19 cellular contexts compared by ENCODE assay signal in genomic region chrX:39749728-39750127, GRCh38.
A peak's percentile ranks its signal among the peaks of the same experiment; 100 is the strongest.
DNase-seq lines count a peak whose midpoint lies in the region; ATAC-seq and TF ChIP-seq lines count a peak whose summit lies in the region.
"Had no signal": no experiment of that assay in that cellular context is flagged by ENCODE, and none has a peak within 500 bp of the region (broad histone marks: within the 10 kb centered on the region; RNA-seq: fewer than 3 reads in every experiment).

No MANE protein-coding gene starts in this region.

- peak; percentile 60 for ATAC-seq in upper lobe of right lung
- no peak for ATAC-seq in GM19467 (IDR thresholded peaks at IDR 0.05; ENCODE audit: unreplicated experiment)
- ATAC-seq: pancreas; stimulated activated naive B cell treated with anti-CD40 and anti-IgM and Interleukin-4, amounts not matched to agents 10 μg/mL and 1 μg/mL and 100 μg/mL, for 72 hours had no signal

- no peak overlapping the region for H3K4me3 ChIP-seq in coronary artery
- no peak overlapping the region for H3K4me3 ChIP-seq in upper lobe of right lung
- H3K4me3 ChIP-seq: pancreas, thyroid gland had no signal

- TF ChIP-seq CTCF in coronary artery (IDR thresholded peaks at IDR 0.05) (no peak), upper lobe of right lung (IDR thresholded peaks at IDR 0.05) (no peak)

- peak; percentile 20 for DNase-seq in NCI-H82 (lab: John Stamatoyannopoulos, UW)
- no peak for DNase-seq in NCI-H82 treated with DMSO at 0.1 percent for 48 hours (lab: John Stamatoyannopoulos, UW; ENCODE audit: unreplicated experiment)
- peak; percentile 51 for DNase-seq in NOMO-1 treated with DMSO at 0.1 percent for 48 hours (lab: John Stamatoyannopoulos, UW; ENCODE audit: unreplicated experiment)
- DNase-seq in coronary artery (ENCODE audit: low spot score): no peak
- DNase-seq in upper lobe of right lung: no peak
- DNase-seq in HUDEP-2 (lab: John Stamatoyannopoulos, UW; ENCODE audit: unreplicated experiment in 76 of 76): no peak
- no peak for DNase-seq in NCI-H510A (lab: John Stamatoyannopoulos, UW)
- DNase-seq: 8988T; activated CD4-positive, alpha-beta T cell treated with anti-CD3 and anti-CD28 coated beads, Interleukin-2, amount 50 U/mL, for 1 hour; activated CD8-positive, alpha-beta memory T cell treated with anti-CD3 and anti-CD28 coated beads, Interleukin-2, amount 50 U/mL, for 48 hours; activated effector memory CD4-positive, alpha-beta T cell treated with Interleukin-2 at 50 U/mL for 16 hours; DMS53; islet precursor cell; NCI-H1417; NCI-H2171; pancreas; stimulated activated naive B cell treated with anti-CD40 and anti-IgM and Interleukin-4, amounts not matched to agents 10 μg/mL and 1 μg/mL and 100 μg/mL, for 72 hours had no signal

- no peaks in the 10 kb centered on the region for H3K9me3 ChIP-seq in upper lobe of right lung
- H3K9me3 ChIP-seq: pancreas, thyroid gland had no signal

- intact Hi-C loops in upper lobe of right lung (cut with DNase I): no loop called here

- H3K4me1 ChIP-seq in upper lobe of right lung: peaks cover 5% of the 10 kb centered on the region

- no peaks in the 10 kb centered on the region for H3K27me3 ChIP-seq in upper lobe of right lung
- H3K27me3 ChIP-seq: thyroid gland had no signal

- H3K27ac ChIP-seq in coronary artery: peak overlapping the region; percentile 64 to 65
- no peak overlapping the region for H3K27ac ChIP-seq in upper lobe of right lung
- H3K27ac ChIP-seq: pancreas had no signal

- H3K36me3 ChIP-seq in upper lobe of right lung: no peaks in the 10 kb centered on the region
- H3K36me3 ChIP-seq: pancreas, thyroid gland had no signal

Comparison
In these comparisons a context has a peak if more than half of its experiments do, and no peak if none do; other contexts are left out.
1. DNase-seq: peak in NCI-H82 (single experiment) and NOMO-1 treated with DMSO at 0.1 percent for 48 hours (single experiment); none in NCI-H82 treated with DMSO at 0.1 percent for 48 hours (single experiment), coronary artery (single experiment), upper lobe of right lung (single experiment), HUDEP-2 (0 of 76) and NCI-H510A (single experiment).